1 cellular context compared by ENCODE assay signal in the genomic region with DNA sequence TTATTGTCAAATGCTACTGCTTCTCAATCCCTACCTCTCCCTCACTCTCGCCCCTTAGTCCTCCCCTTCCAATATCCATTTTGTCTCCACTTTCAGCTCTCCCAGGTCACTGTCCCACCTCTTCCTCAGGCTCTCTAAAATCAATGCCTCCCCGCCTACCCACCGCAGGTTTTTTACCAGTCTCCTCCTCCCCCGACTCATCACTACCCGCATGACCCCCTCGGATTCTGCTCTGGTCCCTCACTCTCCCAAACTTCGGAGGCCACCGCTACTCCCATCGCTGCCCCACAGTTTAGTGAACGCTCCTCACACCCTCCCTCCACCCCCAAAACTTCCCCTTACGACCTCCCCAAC.
TF ChIP-seq lines count a peak whose summit lies in the region.

No MANE protein-coding gene starts in this region.

TF ChIP-seq in SK-N-SH treated with all-trans-retinoic acid at 6 μM for 48 hours, 23 proteins besides CTCF, POLR2A, EP300 and RAD21:
- TF ChIP-seq TOX (CRISPR knock-in tag; IDR thresholded peaks at IDR 0.05; ENCODE audit: borderline replicate concordance) (no peak), BACH2 (CRISPR knock-in tag; IDR thresholded peaks at IDR 0.05; ENCODE audit: borderline replicate concordance) (no peak)
TF ChIP-seq in SK-N-SH treated with all-trans-retinoic acid at 6 μM for 48 hours: peak in this region for 0.
